ENCODE assay signal across 15 cellular contexts in the genomic region with DNA sequence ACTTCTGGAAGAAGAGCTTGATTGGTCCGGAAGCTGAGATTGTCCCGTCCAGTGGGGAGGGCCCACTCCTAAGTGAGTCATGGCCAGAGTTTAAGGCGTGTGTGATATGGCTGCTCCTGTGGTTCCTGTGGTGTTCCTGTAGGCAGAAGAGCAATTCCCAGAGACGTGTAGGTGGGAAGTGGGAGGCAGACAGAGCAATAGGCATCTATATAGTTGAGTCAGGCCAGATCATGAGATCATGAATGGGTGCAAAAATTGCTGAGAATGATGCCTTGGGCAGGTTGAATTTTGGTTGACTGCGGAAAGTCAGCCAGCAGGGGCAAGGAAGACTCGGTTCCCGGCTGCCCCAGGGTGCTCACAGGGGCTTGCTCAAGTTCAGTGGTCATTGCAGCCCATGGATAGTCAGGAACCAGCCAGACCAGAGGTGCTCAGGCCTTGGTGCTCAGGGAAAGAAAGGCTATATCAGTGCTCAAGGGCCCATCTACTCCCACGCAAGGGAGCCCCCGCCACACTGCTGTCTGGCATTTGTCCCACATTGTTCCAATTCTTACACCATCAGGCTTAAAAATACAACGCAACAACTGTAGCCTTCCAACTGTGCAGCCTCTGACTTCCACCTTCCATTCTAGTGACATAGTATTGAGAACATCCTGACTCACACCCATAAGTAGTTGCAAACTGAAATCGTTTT. TPM values are rescaled to one million over a fixed set of nuclear protein-coding genes. Genes with fewer than 3 reads are reported as not detected.
DNase-seq lines count a peak whose midpoint lies in the region; ATAC-seq and TF ChIP-seq lines count a peak whose summit lies in the region.
"Had no signal": no experiment of that assay in that cellular context is flagged by ENCODE, and none has a peak within 500 bp of the region (broad histone marks: within the 10 kb centered on the region; RNA-seq: fewer than 3 reads in every experiment).

No MANE protein-coding gene starts in this region.

- H3K27ac ChIP-seq in transverse colon, result no peak overlapping the region

- H3K4me3 ChIP-seq in skeletal muscle cell (ENCODE audit: low read depth, low read length), result no peak overlapping the region
- H3K4me3 ChIP-seq in transverse colon, result no peak overlapping the region
- H3K4me3 ChIP-seq in BE2C (ENCODE audit: low read depth, low read length), result no peak overlapping the region

- in situ Hi-C loops in transverse colon (cut with MboI; ENCODE audit: low pct_ligation_motif_present in 1 of 4, low pct_unique_long_range_greater_than_20kb in 1 of 4, low sequenced_read_pairs in 3 of 4), result no loop called here

- TF ChIP-seq CTCF in transverse colon (IDR thresholded peaks at IDR 0.05), result no peak
- TF ChIP-seq CTCF in BE2C (IDR thresholded peaks at IDR 0.05; ENCODE audit: low read depth, low read length), result no peak

- no peak for ATAC-seq in GM19035 (IDR thresholded peaks at IDR 0.05; ENCODE audit: unreplicated experiment)
- ATAC-seq: activated CD8-positive, alpha-beta T cell treated with anti-CD3 and anti-CD28 coated beads for 36 hours had no signal

- intact Hi-C loops in transverse colon (cut with DNase I; ENCODE audit: low total_unique reads), result no loop called here

- H3K9me3 ChIP-seq in transverse colon (peaks cover 0 to 6% of the 10 kb centered on the region in 2 donors), BE2C (no peaks in the 10 kb centered on the region)

- peaks cover 0 to 7% (median 0%) of the 10 kb centered on the region in 4 donors for H3K36me3 ChIP-seq in transverse colon
- no peaks in the 10 kb centered on the region for H3K36me3 ChIP-seq in BE2C

- H3K27me3 ChIP-seq in transverse colon (no peaks in the 10 kb centered on the region), BE2C (no peaks in the 10 kb centered on the region)

- TF ChIP-seq POLR2A in transverse colon (IDR thresholded peaks at IDR 0.05), result no peak

- TF ChIP-seq EP300 in transverse colon (IDR thresholded peaks at IDR 0.05; ENCODE audit: low read depth), result no peak

- peak; percentile 94 for DNase-seq in EH (ENCODE audit: low read depth)
- peak; percentile 83 for DNase-seq in NCI-H226
- DNase-seq in dermis blood vessel endothelial cell, result peak; percentile 11
- peak; percentile 89 for DNase-seq in skeletal muscle cell (ENCODE audit: low read depth)
- no peak for DNase-seq in activated CD8-positive, alpha-beta memory T cell treated with anti-CD3 and anti-CD28 coated beads for 24 hours
- no peak for DNase-seq in transverse colon
- DNase-seq in BE2C, result no peak
- DNase-seq: activated CD8-positive, alpha-beta T cell treated with anti-CD3 and anti-CD28 coated beads for 36 hours; activated naive CD8-positive, alpha-beta T cell treated with anti-CD3 and anti-CD28 coated beads for 36 hours; Caco-2; effector memory CD4-positive, alpha-beta T cell; H7; NCI-H1048; retina had no signal

- H3K4me1 ChIP-seq in transverse colon (peaks cover 0 to 5% (median 0%) of the 10 kb centered on the region in 4 donors), BE2C (no peaks in the 10 kb centered on the region)
- H3K4me1 ChIP-seq: Caco-2 had no signal

- 83 to 90% methylated on average over 4 to 11 of the region's 11 CpGs for WGBS in transverse colon (ENCODE audit: low coverage in 1 of 2), 2 donors

RNA-seq across cellular contexts. Expression of a gene that starts 21.0 kb away (rescaled TPM):
- 350 and 1,127 TPM in 2 replicates for total RNA-seq in dermis blood vessel endothelial cell
- 100 to 1,000 TPM; 628 to 986 (median 782) TPM for total RNA-seq in transverse colon
- 2.2 TPM for polyA plus RNA-seq in BE2C (2012; ENCODE audit: insufficient read depth, insufficient read length, low read depth)

RNA-seq across cellular contexts. Expression of a gene that starts 45.3 kb away (rescaled TPM):
- total RNA-seq in dermis blood vessel endothelial cell, result 28.9 and 54.8 TPM in 2 replicates
- 10 to 100 TPM; 20.7 to 50.3 (median 37.9) TPM for total RNA-seq in transverse colon
- 56.2 TPM for polyA plus RNA-seq in BE2C (2012; ENCODE audit: insufficient read depth, insufficient read length, low read depth)

Comparison
In these comparisons a context has a peak if more than half of its experiments do, and no peak if none do; other contexts are left out.
1. DNase-seq: peak in EH (single experiment), NCI-H226 (single experiment), dermis blood vessel endothelial cell (single experiment) and skeletal muscle cell (single experiment); none in activated CD8-positive, alpha-beta memory T cell treated with anti-CD3 and anti-CD28 coated beads for 24 hours (single experiment), transverse colon (single experiment) and BE2C (single experiment).